In genomic region chr14:97218713-97219355, GRCh38 we compare ENCODE assay signal across 8 cellular contexts.
DNase-seq lines count a peak whose midpoint lies in the region; ATAC-seq, FAIRE-seq and TF ChIP-seq lines count a peak whose summit lies in the region.

No MANE protein-coding gene starts in this region.

- DNase-seq in A549 (ENCODE audit: low read depth in 1 of 2, low spot score in 1 of 2) (peak in 1 of 2 experiments; percentile 2), NT2/D1 (ENCODE audit: low read depth, low spot score) (no peak), caudate nucleus (lab: John Stamatoyannopoulos, UW) (peak in 13 of 61 donors; percentile 4 to 51 (median 29)), natural killer cell (peak; percentile 21), SHP77 treated with DMSO at 0.1 percent for 48 hours (lab: John Stamatoyannopoulos, UW) (no peak), SKM-1 treated with dmso at 0.1 percent for 144 hours (lab: John Stamatoyannopoulos, UW; ENCODE audit: unreplicated experiment) (no peak), urothelium cell line (ENCODE audit: low spot score) (no peak), GOT3 (lab: John Stamatoyannopoulos, UW) (no peak)

- WGBS in A549 (ENCODE audit: missing lambda C conversion rate): 28% methylated on average over 27 of the region's 49 CpGs

- peak overlapping the region; percentile 80 for H3K9ac ChIP-seq in NT2/D1 (ENCODE audit: insufficient read length, low read depth)

- H3K4me2 ChIP-seq in A549: peak overlapping the region; percentile 62

- FAIRE-seq in A549 (lab: Jason Lieb, UNC): no peak
- no peak for FAIRE-seq in urothelium cell line (lab: Jason Lieb, UNC)

- H3K36me3 ChIP-seq in NT2/D1 (ENCODE audit: insufficient read depth, insufficient read length, low read length): no peaks in the 10 kb centered on the region

- H3K4me3 ChIP-seq in A549 (peak overlapping the region; percentile 42), NT2/D1 (ENCODE audit: insufficient read length, low read depth) (peak overlapping the region; percentile 72)

- peak overlapping the region in 1 of 2 donors; percentile 77 for H3K27ac Mint-ChIP-seq in natural killer cell

- peak overlapping the region; percentile 92 for H3K4me3 Mint-ChIP-seq in natural killer cell

- peaks cover 13 to 16% of the 10 kb centered on the region in 2 donors for H3K4me1 Mint-ChIP-seq in natural killer cell

- H3K4me1 ChIP-seq in A549 (no peaks in the 10 kb centered on the region), NT2/D1 (ENCODE audit: insufficient read depth, insufficient read length) (no peaks in the 10 kb centered on the region)

- ATAC-seq in A549: peak; percentile 52 to 75; a peak in 5 of 6 replicates
- ATAC-seq in natural killer cell: peak; percentile 56 to 78 (median 61)

- no peak for TF ChIP-seq EP300 in A549 (IDR thresholded peaks at IDR 0.05)

- H3K27ac ChIP-seq in A549: peak overlapping the region in 1 of 2 experiments; percentile 68; a peak in 3 of 6 replicates
- H3K27ac ChIP-seq in caudate nucleus (ENCODE audit: low read depth, low read length): peak overlapping the region; percentile 58

- no peaks in the 10 kb centered on the region for H3K36me3 Mint-ChIP-seq in natural killer cell

- intact Hi-C loops in natural killer cell (cut with micrococcal nuclease): no loop called here

- CTCF ChIA-PET in A549 (lab: Yijun Ruan, JAX): interaction anchor here (0.9 to 1.0 kb wide), 2 partner anchors 34 to 72 kb away, joined by 3 read pairs; no protein-coding TSS in a partner anchor

- H3K9me3 ChIP-seq in A549 (no peaks in the 10 kb centered on the region), NT2/D1 (ENCODE audit: insufficient read depth, low read length) (no peaks in the 10 kb centered on the region)

- H3K9me3 Mint-ChIP-seq in natural killer cell: no peaks in the 10 kb centered on the region

- TF ChIP-seq CTCF in A549 (IDR thresholded peaks at IDR 0.05): no peak
- no peak for TF ChIP-seq CTCF in natural killer cell (IDR thresholded peaks at IDR 0.05)

- peaks cover 19 to 22% of the 10 kb centered on the region in 2 donors for H3K27me3 Mint-ChIP-seq in natural killer cell (ENCODE audit: low read depth in 2 of 2)

- no peak for TF ChIP-seq POLR2A in A549 (IDR thresholded peaks at IDR 0.05; ENCODE audit: low read length)

- peaks cover 11% of the 10 kb centered on the region for H3K27me3 ChIP-seq in NT2/D1 (ENCODE audit: insufficient read depth, insufficient read length)

- no peak for TF ChIP-seq RAD21 in A549 (conservative IDR thresholded peaks at IDR 0.05 in 1 of 2, IDR thresholded peaks at IDR 0.05 in 1 of 2)

- POLR2A ChIA-PET in A549 (lab: Yijun Ruan, JAX): no interaction called here

TF ChIP-seq in A549, 52 proteins besides CTCF, POLR2A, EP300 and RAD21:
- TF ChIP-seq HES2 (IDR thresholded peaks at IDR 0.05): no peak
- TF ChIP-seq ZC3H11A (IDR thresholded peaks at IDR 0.05): no peak
- no peak for TF ChIP-seq SREBF2 (IDR thresholded peaks at IDR 0.05)
- no peak for TF ChIP-seq CHD4 (IDR thresholded peaks at IDR 0.05; ENCODE audit: borderline replicate concordance)
- no peak for TF ChIP-seq MYC (IDR thresholded peaks at IDR 0.05; ENCODE audit: borderline replicate concordance, low read length)
- no peak for TF ChIP-seq KDM5A (IDR thresholded peaks at IDR 0.05)
- no peak for TF ChIP-seq CHD2 (IDR thresholded peaks at IDR 0.05; ENCODE audit: low read length, partially characterized antibody)
- TF ChIP-seq EHF (CRISPR knock-in tag; IDR thresholded peaks at IDR 0.05): no peak
